22 cellular contexts compared by ENCODE assay signal in the genomic region with DNA sequence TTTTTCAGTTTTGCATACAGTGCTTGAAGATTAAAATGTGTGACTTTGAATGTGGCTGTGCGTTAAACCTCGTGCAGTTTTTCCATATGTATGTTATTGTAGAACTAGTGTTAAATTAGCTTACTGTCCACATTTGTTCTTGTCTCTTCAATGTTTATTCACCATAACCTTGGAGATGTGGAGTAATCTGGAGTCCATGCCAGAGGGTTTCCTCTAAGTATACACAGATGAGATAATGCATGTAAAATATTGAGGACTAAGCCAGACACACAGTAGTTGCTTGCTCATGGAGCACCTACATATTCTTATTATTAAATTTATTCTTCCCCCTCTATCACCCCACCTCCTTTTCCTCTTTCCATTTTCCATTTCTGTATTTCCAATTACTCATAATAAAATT. TPM values are rescaled to one million over a fixed set of nuclear protein-coding genes. Genes with fewer than 3 reads are reported as not detected.
DNase-seq lines count a peak whose midpoint lies in the region; ATAC-seq and TF ChIP-seq lines count a peak whose summit lies in the region.
"Had no signal": no experiment of that assay in that cellular context is flagged by ENCODE, and none has a peak within 500 bp of the region (broad histone marks: within the 10 kb centered on the region; RNA-seq: fewer than 3 reads in every experiment).

No MANE protein-coding gene starts in this region.

- H3K27ac ChIP-seq in breast epithelium: no peak overlapping the region
- H3K27ac ChIP-seq in rectal smooth muscle tissue (ENCODE audit: low read depth, low read length): peak overlapping the region; percentile 4
- H3K27ac ChIP-seq: ascending aorta, lower lobe of right lung, SJSA1 had no signal

- DNase-seq in MCF 10A (ENCODE audit: unreplicated experiment): peak; percentile 31
- no peak for DNase-seq in breast epithelium (ENCODE audit: low spot score in 2 of 2)
- DNase-seq in NCI-H526 treated with DMSO at 0.1 percent for 48 hours (lab: John Stamatoyannopoulos, UW): peak; percentile 84
- DNase-seq in fibroblast of gingiva (ENCODE audit: low read depth): peak; percentile 71
- DNase-seq in NCI-H2081 treated with DMSO at 0.1 percent for 48 hours (lab: John Stamatoyannopoulos, UW): no peak
- DNase-seq in hepatic stellate cell (ENCODE audit: low spot score): no peak
- DNase-seq: ACHN; activated CD4-positive, alpha-beta T cell treated with anti-CD3 and anti-CD28 coated beads for 4 hours; hypothalamus; islet precursor cell; lower lobe of right lung; MV-4-11; NCI-H446 had no signal

- H3K4me3 Mint-ChIP-seq in MCF 10A (ENCODE audit: unreplicated experiment): no peak overlapping the region
- H3K4me3 Mint-ChIP-seq: activated naive CD4-positive, alpha-beta T cell treated with anti-CD3 and anti-CD28 coated beads, Interleukin-2, amount 50 U/mL, for 24 hours; activated T-helper 1 cell treated with anti-CD3 and anti-CD28 coated beads, Interleukin-12 subunit alpha, Interleukin-12 subunit beta, Interleukin-2, Interleukin-4 antibody, amounts not matched to agents 30 ng/mL and 10 ng/mL and 1 ng/mL, durations not matched to agents 14 hours and 24 hours and 36 hours; T-helper 1 cell treated with Interleukin-12 subunit alpha and Interleukin-12 subunit beta and Interleukin-4 antibody, amounts not matched to agents 30 μg/mL and 1 μg/mL, for 36 hours had no signal

- POLR2A ChIA-PET in MCF 10A (lab: Yijun Ruan, JAX): interaction anchor here (0.6 to 1.3 kb wide), 8 partner anchors 9 to 1699 kb away, joined by 3 to 5 read pairs (median 4); a partner anchor contains a TSS

- H3K36me3 ChIP-seq in breast epithelium (no peaks in the 10 kb centered on the region), rectal smooth muscle tissue (ENCODE audit: control insufficient read depth, insufficient read depth, low read length) (no peaks in the 10 kb centered on the region)
- H3K36me3 ChIP-seq: ascending aorta, HAP-1, lower lobe of right lung, SJSA1 had no signal

- intact Hi-C loops in MCF 10A (cut with micrococcal nuclease): no loop called here
- intact Hi-C loops in breast epithelium (cut with DNase I; ENCODE audit: low total_unique reads): no loop called here

- H3K9me3 ChIP-seq in breast epithelium: no peaks in the 10 kb centered on the region
- H3K9me3 ChIP-seq: ascending aorta, HAP-1, lower lobe of right lung, SJSA1 had no signal

- BruUV-seq in MCF 10A (replicated peaks; lab: Mats Ljungman, UMichigan): no TSS peak

- H3K27me3 ChIP-seq in breast epithelium (no peaks in the 10 kb centered on the region), rectal smooth muscle tissue (ENCODE audit: control insufficient read depth, insufficient read depth, low read length) (no peaks in the 10 kb centered on the region)
- H3K27me3 ChIP-seq: ascending aorta, SJSA1 had no signal

- TF ChIP-seq CTCF in MCF 10A (IDR thresholded peaks at IDR 0.05; ENCODE audit: unreplicated experiment): no peak
- TF ChIP-seq CTCF in breast epithelium (IDR thresholded peaks at IDR 0.05): no peak

- no peak for ATAC-seq in GM21381 (IDR thresholded peaks at IDR 0.05; ENCODE audit: unreplicated experiment)
- ATAC-seq: lower lobe of right lung had no signal

- peak overlapping the region; percentile 52 for H3K27ac Mint-ChIP-seq in MCF 10A (ENCODE audit: low read depth, unreplicated experiment)
- H3K27ac Mint-ChIP-seq: activated naive CD4-positive, alpha-beta T cell treated with anti-CD3 and anti-CD28 coated beads, Interleukin-2, amount 50 U/mL, for 24 hours; activated T-helper 1 cell treated with anti-CD3 and anti-CD28 coated beads, Interleukin-12 subunit alpha, Interleukin-12 subunit beta, Interleukin-2, Interleukin-4 antibody, amounts not matched to agents 30 ng/mL and 10 ng/mL and 1 ng/mL, durations not matched to agents 14 hours and 24 hours and 36 hours; T-helper 1 cell treated with Interleukin-12 subunit alpha and Interleukin-12 subunit beta and Interleukin-4 antibody, amounts not matched to agents 30 μg/mL and 1 μg/mL, for 36 hours had no signal

- peaks cover 29% of the 10 kb centered on the region for H3K4me1 Mint-ChIP-seq in MCF 10A (ENCODE audit: insufficient read depth, unreplicated experiment)

- no peaks in the 10 kb centered on the region for H3K27me3 Mint-ChIP-seq in MCF 10A (ENCODE audit: insufficient read depth, unreplicated experiment)

- no peaks in the 10 kb centered on the region for H3K4me1 ChIP-seq in breast epithelium
- H3K4me1 ChIP-seq in rectal smooth muscle tissue (ENCODE audit: control insufficient read depth, insufficient read depth, low read length): peaks cover 2% of the 10 kb centered on the region
- H3K4me1 ChIP-seq: ascending aorta, HAP-1 had no signal

- H3K36me3 Mint-ChIP-seq in MCF 10A (ENCODE audit: insufficient read depth, unreplicated experiment): no peaks in the 10 kb centered on the region

- H3K9me3 Mint-ChIP-seq in MCF 10A (ENCODE audit: unreplicated experiment): no peaks in the 10 kb centered on the region
- H3K9me3 Mint-ChIP-seq: activated T-helper 1 cell treated with anti-CD3 and anti-CD28 coated beads, Interleukin-12 subunit alpha, Interleukin-12 subunit beta, Interleukin-2, Interleukin-4 antibody, amounts not matched to agents 30 ng/mL and 10 ng/mL and 1 ng/mL, durations not matched to agents 14 hours and 24 hours and 36 hours; T-helper 1 cell treated with Interleukin-12 subunit alpha and Interleukin-12 subunit beta and Interleukin-4 antibody, amounts not matched to agents 30 μg/mL and 1 μg/mL, for 36 hours had no signal

- CTCF ChIA-PET in MCF 10A (lab: Yijun Ruan, JAX): interaction anchor here (0.6 to 1.3 kb wide), 3 partner anchors 34 to 84 kb away, joined by 3 to 5 read pairs (median 4); a partner anchor contains a TSS

- TF ChIP-seq POLR2A in breast epithelium (IDR thresholded peaks at IDR 0.05): no peak

- H3K4me3 ChIP-seq in breast epithelium: no peak overlapping the region
- no peak overlapping the region for H3K4me3 ChIP-seq in rectal smooth muscle tissue (ENCODE audit: low read length)
- H3K4me3 ChIP-seq: ascending aorta, HAP-1, lower lobe of right lung, SJSA1 had no signal

- no peak overlapping the region for H3K9ac ChIP-seq in rectal smooth muscle tissue (ENCODE audit: low read length)

RNA-seq across cellular contexts. Expression of a gene that starts 7.7 kb away (rescaled TPM):
- total RNA-seq in MCF 10A (2022): 0.07 TPM in 1 of 2 replicates, not detected in the other
- 1 to 10 TPM; 2.6 to 3.6 (median 2.6) TPM for total RNA-seq in breast epithelium
- total RNA-seq: G401 had no signal

RNA-seq across cellular contexts. Expression of a gene that starts 33.3 kb away (rescaled TPM):
- 28.5 and 33.5 TPM in 2 replicates for total RNA-seq in MCF 10A (2022)
- 10 to 100 TPM; 25.3 to 39.5 (median 31.5) TPM for total RNA-seq in breast epithelium

RNA-seq across cellular contexts. Expression of a gene that starts 59.2 kb away (rescaled TPM):
- 156 and 169 TPM in 2 replicates for total RNA-seq in MCF 10A (2022)
- total RNA-seq in breast epithelium: 100 to 1,000 TPM in 2 of 3 donors, 10 to 100 TPM in 1; 96.0 to 186 (median 156) TPM

Comparison
In these comparisons a context has a peak if more than half of its experiments do, and no peak if none do; other contexts are left out.
1. DNase-seq: peak in MCF 10A (single experiment), NCI-H526 treated with DMSO at 0.1 percent for 48 hours (single experiment) and fibroblast of gingiva (single experiment); none in breast epithelium (0 of 2), NCI-H2081 treated with DMSO at 0.1 percent for 48 hours (single experiment) and hepatic stellate cell (single experiment).